1 cellular context compared by ENCODE assay signal in the genomic region with DNA sequence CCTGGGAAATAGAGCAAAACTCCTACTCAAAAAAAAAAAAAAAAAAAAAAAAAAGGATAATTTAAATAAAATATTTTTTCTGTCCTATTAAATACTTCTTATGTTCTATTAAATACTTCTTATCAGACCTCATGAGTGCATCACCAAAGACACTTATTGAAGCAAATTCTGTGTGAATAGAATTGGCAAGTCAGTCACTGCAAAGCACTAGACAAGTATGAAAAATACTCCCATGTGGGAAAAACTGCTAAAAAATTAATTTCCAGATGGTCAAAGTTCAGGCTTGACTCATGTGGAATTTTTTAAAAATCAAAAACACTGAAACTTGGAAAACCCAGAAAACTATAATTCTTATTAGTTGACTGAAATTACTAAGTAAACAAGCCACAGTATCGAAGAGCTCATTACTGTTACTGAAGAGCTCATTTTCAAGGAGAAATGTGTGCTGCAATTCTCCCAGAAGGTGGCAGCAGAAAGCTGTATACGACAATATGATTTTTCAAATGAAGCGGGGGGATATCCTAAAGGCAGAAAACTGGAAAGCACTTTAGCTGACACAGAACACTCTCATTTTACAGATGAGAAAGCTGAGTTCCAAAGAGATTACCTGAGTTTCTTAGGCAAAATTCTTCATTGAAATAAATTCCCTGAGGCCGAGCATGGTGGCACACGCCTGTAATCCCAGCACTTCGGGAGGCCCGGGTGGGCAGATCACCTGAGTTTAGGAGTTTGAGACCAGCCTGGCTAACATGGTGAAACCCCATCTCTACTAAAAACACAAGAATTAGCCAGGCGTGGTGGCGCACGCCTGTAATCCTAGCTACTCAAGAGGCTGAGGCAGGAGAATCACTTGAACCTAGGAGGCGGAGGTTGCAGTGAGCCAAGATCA.
TF ChIP-seq lines count a peak whose summit lies in the region.

No MANE protein-coding gene starts in this region.

TF ChIP-seq in HepG2, 621 proteins besides CTCF, POLR2A, EP300 and RAD21 (continued from another document and continues in another):
- TF ChIP-seq, protein P1, sequence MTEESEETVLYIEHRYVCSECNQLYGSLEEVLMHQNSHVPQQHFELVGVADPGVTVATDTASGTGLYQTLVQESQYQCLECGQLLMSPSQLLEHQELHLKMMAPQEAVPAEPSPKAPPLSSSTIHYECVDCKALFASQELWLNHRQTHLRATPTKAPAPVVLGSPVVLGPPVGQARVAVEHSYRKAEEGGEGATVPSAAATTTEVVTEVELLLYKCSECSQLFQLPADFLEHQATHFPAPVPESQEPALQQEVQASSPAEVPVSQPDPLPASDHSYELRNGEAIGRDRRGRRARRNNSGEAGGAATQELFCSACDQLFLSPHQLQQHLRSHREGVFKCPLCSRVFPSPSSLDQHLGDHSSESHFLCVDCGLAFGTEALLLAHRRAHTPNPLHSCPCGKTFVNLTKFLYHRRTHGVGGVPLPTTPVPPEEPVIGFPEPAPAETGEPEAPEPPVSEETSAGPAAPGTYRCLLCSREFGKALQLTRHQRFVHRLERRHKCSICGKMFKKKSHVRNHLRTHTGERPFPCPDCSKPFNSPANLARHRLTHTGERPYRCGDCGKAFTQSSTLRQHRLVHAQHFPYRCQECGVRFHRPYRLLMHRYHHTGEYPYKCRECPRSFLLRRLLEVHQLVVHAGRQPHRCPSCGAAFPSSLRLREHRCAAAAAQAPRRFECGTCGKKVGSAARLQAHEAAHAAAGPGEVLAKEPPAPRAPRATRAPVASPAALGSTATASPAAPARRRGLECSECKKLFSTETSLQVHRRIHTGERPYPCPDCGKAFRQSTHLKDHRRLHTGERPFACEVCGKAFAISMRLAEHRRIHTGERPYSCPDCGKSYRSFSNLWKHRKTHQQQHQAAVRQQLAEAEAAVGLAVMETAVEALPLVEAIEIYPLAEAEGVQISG (CRISPR knock-in tag; IDR thresholded peaks at IDR 0.05), result no peak
- TF ChIP-seq GABPB1 (CRISPR knock-in tag; IDR thresholded peaks at IDR 0.05) (no peak), RCOR2 (CRISPR knock-in tag; IDR thresholded peaks at IDR 0.05) (0 out of 2 replicates have a peak, but pooled peaks have one; percentile 23), AGO2 (optimal IDR thresholded peaks at IDR 0.05; ENCODE audit: low read depth, low read length) (no peak), ZNF12 (CRISPR knock-in tag; IDR thresholded peaks at IDR 0.05) (no peak), NR1H2 (CRISPR knock-in tag; IDR thresholded peaks at IDR 0.05; ENCODE audit: borderline replicate concordance, low read depth) (no peak), HHEX (CRISPR knock-in tag; IDR thresholded peaks at IDR 0.05) (no peak), JDP2 (CRISPR knock-in tag; IDR thresholded peaks at IDR 0.05; ENCODE audit: borderline replicate concordance) (no peak), ZNF564 (CRISPR knock-in tag; IDR thresholded peaks at IDR 0.05) (no peak), ZNF207 (IDR thresholded peaks at IDR 0.05; ENCODE audit: borderline replicate concordance) (no peak), CHD2 (IDR thresholded peaks at IDR 0.05; ENCODE audit: low read depth, low read length) (no peak), ZNF44 (CRISPR knock-in tag; IDR thresholded peaks at IDR 0.05) (no peak), ZNF557 (CRISPR knock-in tag; IDR thresholded peaks at IDR 0.05) (no peak), ZNF678 (CRISPR knock-in tag; IDR thresholded peaks at IDR 0.05) (no peak), BHLHE40 (IDR thresholded peaks at IDR 0.05; ENCODE audit: low read length) (no peak), FOXA3 (CRISPR knock-in tag; IDR thresholded peaks at IDR 0.05) (peak; percentile 87), BCL6 (CRISPR knock-in tag; IDR thresholded peaks at IDR 0.05) (peak; percentile 33; the same call in 1 of the 2 replicates), RARG (CRISPR knock-in tag; IDR thresholded peaks at IDR 0.05; ENCODE audit: low read depth) (no peak), SMARCE1 (IDR thresholded peaks at IDR 0.05; ENCODE audit: borderline replicate concordance) (no peak), SUZ12 (IDR thresholded peaks at IDR 0.05; ENCODE audit: low read depth, low read length) (no peak), SRF (IDR thresholded peaks at IDR 0.05; ENCODE audit: low read depth, low read length) (no peak), ZNF329 (CRISPR knock-in tag; IDR thresholded peaks at IDR 0.05; ENCODE audit: low read depth) (no peak), AKAP8 (CRISPR knock-in tag; IDR thresholded peaks at IDR 0.05) (no peak), ZNF75D (CRISPR knock-in tag; IDR thresholded peaks at IDR 0.05; ENCODE audit: borderline replicate concordance) (no peak), CBX5 (CRISPR knock-in tag; IDR thresholded peaks at IDR 0.05; ENCODE audit: borderline replicate concordance) (no peak)
- TF ChIP-seq, protein P2, sequence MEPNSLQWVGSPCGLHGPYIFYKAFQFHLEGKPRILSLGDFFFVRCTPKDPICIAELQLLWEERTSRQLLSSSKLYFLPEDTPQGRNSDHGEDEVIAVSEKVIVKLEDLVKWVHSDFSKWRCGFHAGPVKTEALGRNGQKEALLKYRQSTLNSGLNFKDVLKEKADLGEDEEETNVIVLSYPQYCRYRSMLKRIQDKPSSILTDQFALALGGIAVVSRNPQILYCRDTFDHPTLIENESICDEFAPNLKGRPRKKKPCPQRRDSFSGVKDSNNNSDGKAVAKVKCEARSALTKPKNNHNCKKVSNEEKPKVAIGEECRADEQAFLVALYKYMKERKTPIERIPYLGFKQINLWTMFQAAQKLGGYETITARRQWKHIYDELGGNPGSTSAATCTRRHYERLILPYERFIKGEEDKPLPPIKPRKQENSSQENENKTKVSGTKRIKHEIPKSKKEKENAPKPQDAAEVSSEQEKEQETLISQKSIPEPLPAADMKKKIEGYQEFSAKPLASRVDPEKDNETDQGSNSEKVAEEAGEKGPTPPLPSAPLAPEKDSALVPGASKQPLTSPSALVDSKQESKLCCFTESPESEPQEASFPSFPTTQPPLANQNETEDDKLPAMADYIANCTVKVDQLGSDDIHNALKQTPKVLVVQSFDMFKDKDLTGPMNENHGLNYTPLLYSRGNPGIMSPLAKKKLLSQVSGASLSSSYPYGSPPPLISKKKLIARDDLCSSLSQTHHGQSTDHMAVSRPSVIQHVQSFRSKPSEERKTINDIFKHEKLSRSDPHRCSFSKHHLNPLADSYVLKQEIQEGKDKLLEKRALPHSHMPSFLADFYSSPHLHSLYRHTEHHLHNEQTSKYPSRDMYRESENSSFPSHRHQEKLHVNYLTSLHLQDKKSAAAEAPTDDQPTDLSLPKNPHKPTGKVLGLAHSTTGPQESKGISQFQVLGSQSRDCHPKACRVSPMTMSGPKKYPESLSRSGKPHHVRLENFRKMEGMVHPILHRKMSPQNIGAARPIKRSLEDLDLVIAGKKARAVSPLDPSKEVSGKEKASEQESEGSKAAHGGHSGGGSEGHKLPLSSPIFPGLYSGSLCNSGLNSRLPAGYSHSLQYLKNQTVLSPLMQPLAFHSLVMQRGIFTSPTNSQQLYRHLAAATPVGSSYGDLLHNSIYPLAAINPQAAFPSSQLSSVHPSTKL (CRISPR knock-in tag; IDR thresholded peaks at IDR 0.05), result peak; percentile 27; the same call in 1 of the 2 replicates
- TF ChIP-seq, protein P3, sequence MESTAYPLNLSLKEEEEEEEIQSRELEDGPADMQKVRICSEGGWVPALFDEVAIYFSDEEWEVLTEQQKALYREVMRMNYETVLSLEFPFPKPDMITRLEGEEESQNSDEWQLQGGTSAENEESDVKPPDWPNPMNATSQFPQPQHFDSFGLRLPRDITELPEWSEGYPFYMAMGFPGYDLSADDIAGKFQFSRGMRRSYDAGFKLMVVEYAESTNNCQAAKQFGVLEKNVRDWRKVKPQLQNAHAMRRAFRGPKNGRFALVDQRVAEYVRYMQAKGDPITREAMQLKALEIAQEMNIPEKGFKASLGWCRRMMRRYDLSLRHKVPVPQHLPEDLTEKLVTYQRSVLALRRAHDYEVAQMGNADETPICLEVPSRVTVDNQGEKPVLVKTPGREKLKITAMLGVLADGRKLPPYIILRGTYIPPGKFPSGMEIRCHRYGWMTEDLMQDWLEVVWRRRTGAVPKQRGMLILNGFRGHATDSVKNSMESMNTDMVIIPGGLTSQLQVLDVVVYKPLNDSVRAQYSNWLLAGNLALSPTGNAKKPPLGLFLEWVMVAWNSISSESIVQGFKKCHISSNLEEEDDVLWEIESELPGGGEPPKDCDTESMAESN (CRISPR knock-in tag; conservative IDR thresholded peaks at IDR 0.05), result no peak
- TF ChIP-seq, protein P4, sequence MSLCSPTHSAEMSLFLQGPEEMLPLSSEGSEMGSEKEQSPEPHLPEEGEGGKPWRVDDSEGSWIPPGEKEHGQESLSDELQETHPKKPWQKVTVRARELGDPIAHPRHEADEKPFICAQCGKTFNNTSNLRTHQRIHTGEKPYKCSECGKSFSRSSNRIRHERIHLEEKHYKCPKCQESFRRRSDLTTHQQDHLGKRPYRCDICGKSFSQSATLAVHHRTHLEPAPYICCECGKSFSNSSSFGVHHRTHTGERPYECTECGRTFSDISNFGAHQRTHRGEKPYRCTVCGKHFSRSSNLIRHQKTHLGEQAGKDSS (CRISPR knock-in tag; IDR thresholded peaks at IDR 0.05; ENCODE audit: borderline replicate concordance, low read depth), result no peak
- TF ChIP-seq, protein P5, sequence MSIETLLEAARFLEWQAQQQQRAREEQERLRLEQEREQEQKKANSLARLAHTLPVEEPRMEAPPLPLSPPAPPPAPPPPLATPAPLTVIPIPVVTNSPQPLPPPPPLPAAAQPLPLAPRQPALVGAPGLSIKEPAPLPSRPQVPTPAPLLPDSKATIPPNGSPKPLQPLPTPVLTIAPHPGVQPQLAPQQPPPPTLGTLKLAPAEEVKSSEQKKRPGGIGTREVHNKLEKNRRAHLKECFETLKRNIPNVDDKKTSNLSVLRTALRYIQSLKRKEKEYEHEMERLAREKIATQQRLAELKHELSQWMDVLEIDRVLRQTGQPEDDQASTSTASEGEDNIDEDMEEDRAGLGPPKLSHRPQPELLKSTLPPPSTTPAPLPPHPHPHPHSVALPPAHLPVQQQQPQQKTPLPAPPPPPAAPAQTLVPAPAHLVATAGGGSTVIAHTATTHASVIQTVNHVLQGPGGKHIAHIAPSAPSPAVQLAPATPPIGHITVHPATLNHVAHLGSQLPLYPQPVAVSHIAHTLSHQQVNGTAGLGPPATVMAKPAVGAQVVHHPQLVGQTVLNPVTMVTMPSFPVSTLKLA (IDR thresholded peaks at IDR 0.05), result no peak
- TF ChIP-seq, protein P6, sequence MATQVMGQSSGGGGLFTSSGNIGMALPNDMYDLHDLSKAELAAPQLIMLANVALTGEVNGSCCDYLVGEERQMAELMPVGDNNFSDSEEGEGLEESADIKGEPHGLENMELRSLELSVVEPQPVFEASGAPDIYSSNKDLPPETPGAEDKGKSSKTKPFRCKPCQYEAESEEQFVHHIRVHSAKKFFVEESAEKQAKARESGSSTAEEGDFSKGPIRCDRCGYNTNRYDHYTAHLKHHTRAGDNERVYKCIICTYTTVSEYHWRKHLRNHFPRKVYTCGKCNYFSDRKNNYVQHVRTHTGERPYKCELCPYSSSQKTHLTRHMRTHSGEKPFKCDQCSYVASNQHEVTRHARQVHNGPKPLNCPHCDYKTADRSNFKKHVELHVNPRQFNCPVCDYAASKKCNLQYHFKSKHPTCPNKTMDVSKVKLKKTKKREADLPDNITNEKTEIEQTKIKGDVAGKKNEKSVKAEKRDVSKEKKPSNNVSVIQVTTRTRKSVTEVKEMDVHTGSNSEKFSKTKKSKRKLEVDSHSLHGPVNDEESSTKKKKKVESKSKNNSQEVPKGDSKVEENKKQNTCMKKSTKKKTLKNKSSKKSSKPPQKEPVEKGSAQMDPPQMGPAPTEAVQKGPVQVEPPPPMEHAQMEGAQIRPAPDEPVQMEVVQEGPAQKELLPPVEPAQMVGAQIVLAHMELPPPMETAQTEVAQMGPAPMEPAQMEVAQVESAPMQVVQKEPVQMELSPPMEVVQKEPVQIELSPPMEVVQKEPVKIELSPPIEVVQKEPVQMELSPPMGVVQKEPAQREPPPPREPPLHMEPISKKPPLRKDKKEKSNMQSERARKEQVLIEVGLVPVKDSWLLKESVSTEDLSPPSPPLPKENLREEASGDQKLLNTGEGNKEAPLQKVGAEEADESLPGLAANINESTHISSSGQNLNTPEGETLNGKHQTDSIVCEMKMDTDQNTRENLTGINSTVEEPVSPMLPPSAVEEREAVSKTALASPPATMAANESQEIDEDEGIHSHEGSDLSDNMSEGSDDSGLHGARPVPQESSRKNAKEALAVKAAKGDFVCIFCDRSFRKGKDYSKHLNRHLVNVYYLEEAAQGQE (IDR thresholded peaks at IDR 0.05; ENCODE audit: borderline replicate concordance in 1 of 2, low read depth in 1 of 2, low read length in 2 of 2), result no peak
- TF ChIP-seq, protein P7, sequence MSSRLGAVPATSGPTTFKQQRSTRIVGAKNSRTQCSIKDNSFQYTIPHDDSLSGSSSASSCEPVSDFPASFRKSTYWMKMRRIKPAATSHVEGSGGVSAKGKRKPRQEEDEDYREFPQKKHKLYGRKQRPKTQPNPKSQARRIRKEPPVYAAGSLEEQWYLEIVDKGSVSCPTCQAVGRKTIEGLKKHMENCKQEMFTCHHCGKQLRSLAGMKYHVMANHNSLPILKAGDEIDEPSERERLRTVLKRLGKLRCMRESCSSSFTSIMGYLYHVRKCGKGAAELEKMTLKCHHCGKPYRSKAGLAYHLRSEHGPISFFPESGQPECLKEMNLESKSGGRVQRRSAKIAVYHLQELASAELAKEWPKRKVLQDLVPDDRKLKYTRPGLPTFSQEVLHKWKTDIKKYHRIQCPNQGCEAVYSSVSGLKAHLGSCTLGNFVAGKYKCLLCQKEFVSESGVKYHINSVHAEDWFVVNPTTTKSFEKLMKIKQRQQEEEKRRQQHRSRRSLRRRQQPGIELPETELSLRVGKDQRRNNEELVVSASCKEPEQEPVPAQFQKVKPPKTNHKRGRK (CRISPR knock-in tag; IDR thresholded peaks at IDR 0.05), result no peak
- TF ChIP-seq, protein P8, sequence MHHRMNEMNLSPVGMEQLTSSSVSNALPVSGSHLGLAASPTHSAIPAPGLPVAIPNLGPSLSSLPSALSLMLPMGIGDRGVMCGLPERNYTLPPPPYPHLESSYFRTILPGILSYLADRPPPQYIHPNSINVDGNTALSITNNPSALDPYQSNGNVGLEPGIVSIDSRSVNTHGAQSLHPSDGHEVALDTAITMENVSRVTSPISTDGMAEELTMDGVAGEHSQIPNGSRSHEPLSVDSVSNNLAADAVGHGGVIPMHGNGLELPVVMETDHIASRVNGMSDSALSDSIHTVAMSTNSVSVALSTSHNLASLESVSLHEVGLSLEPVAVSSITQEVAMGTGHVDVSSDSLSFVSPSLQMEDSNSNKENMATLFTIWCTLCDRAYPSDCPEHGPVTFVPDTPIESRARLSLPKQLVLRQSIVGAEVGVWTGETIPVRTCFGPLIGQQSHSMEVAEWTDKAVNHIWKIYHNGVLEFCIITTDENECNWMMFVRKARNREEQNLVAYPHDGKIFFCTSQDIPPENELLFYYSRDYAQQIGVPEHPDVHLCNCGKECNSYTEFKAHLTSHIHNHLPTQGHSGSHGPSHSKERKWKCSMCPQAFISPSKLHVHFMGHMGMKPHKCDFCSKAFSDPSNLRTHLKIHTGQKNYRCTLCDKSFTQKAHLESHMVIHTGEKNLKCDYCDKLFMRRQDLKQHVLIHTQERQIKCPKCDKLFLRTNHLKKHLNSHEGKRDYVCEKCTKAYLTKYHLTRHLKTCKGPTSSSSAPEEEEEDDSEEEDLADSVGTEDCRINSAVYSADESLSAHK (CRISPR knock-in tag; IDR thresholded peaks at IDR 0.05; ENCODE audit: borderline replicate concordance), result no peak
